In genomic region chr18:3262234-3263171, GRCh38 we compare ENCODE assay signal across 1 cellular context.
TF ChIP-seq lines count a peak whose summit lies in the region.

No MANE protein-coding gene starts in this region.

TF ChIP-seq in HepG2, 621 proteins besides CTCF, POLR2A, EP300 and RAD21 (continued from another document):
- 0 out of 2 replicates have a peak, but pooled peaks have one; percentile 31 for TF ChIP-seq ZNF354B (CRISPR knock-in tag; IDR thresholded peaks at IDR 0.05)
- TF ChIP-seq ZFX (CRISPR knock-in tag; IDR thresholded peaks at IDR 0.05; ENCODE audit: low read depth): 0 out of 2 replicates have a peak, but pooled peaks have one; percentile 2
